11 cellular contexts compared by ENCODE assay signal in the genomic region with DNA sequence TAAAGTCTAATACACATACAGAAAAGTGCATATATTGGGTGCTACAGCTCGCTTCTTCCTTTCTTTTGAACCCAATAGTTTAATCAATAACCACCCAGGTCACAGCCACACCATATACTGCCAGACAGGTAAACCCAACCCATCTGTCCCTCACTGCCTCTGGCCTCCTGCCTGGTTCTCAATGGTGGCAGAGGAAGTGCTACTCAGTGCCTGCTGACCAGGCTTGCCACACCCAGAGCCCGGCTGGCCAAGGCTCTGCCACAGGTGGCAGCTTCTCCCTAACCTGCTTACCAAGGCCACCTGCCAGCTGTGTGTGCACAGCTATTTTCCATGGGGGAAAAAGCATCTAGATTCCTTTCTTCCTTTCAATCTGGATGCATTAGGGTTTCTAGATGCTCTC. TPM values are rescaled to one million over a fixed set of nuclear protein-coding genes. Genes with fewer than 3 reads are reported as not detected.
A peak's percentile ranks its signal among the peaks of the same experiment; 100 is the strongest.
DNase-seq lines count a peak whose midpoint lies in the region; ATAC-seq and TF ChIP-seq lines count a peak whose summit lies in the region.
"Had no signal": no experiment of that assay in that cellular context is flagged by ENCODE, and none has a peak within 500 bp of the region (broad histone marks: within the 10 kb centered on the region; RNA-seq: fewer than 3 reads in every experiment).

No MANE protein-coding gene starts in this region.

- H3K27me3 ChIP-seq in Peyer's patch, result no peaks in the 10 kb centered on the region
- peaks cover 0 to 65% (median 4%) of the 10 kb centered on the region in 4 donors for H3K27me3 ChIP-seq in esophagus squamous epithelium
- no peaks in the 10 kb centered on the region for H3K27me3 ChIP-seq in tibial artery
- peaks cover 49% of the 10 kb centered on the region for H3K27me3 ChIP-seq in H7 (ENCODE audit: control insufficient read depth, insufficient read depth, low read length)

- intact Hi-C loops in esophagus squamous epithelium (cut with DNase I), result loop anchor here (5.0 kb wide), 1 partner anchor 238 kb away; no protein-coding TSS in a partner anchor
- intact Hi-C loops in tibial artery (cut with DNase I; ENCODE audit: low total_unique reads), result loop anchor here (5.0 kb wide), 1 partner anchor 733 kb away; a partner anchor contains a TSS

- H3K9me3 ChIP-seq in Peyer's patch (no peaks in the 10 kb centered on the region), esophagus squamous epithelium (no peaks in the 10 kb centered on the region), tibial artery (no peaks in the 10 kb centered on the region)

- DNase-seq in Peyer's patch, result peak in 2 of 3 donors; percentile 89
- DNase-seq in esophagus squamous epithelium (lab: John Stamatoyannopoulos, UW), result no peak
- DNase-seq in mucosa of gallbladder (ENCODE audit: low spot score), result peak; percentile 90
- peak in 1 of 2 donors; percentile 54 for DNase-seq in tibial artery
- no peak for DNase-seq in NCI-H1417 (lab: John Stamatoyannopoulos, UW)
- DNase-seq in H7, result no peak
- DNase-seq: NCI-H1436; NCI-H774; stimulated activated CD4-positive, alpha-beta T cell treated with anti-CD3 and anti-CD28 coated beads, Interleukin-2, amount 100 ng/mL, for 48 hours had no signal

- 43 to 66% methylated on average over 2 of the region's 2 CpGs for WGBS in esophagus squamous epithelium, 2 donors

- H3K36me3 ChIP-seq in Peyer's patch (peaks cover 0 to 1% (median 0%) of the 10 kb centered on the region in 3 donors), esophagus squamous epithelium (no peaks in the 10 kb centered on the region), tibial artery (peaks cover 0 to under 1% (median under 1%) of the 10 kb centered on the region in 3 donors), H7 (replicated peaks; ENCODE audit: control insufficient read depth, insufficient read depth, low read length) (no peaks in the 10 kb centered on the region)

- H3K27ac ChIP-seq in Peyer's patch (peak overlapping the region; percentile 46 to 99 (median 92)), esophagus squamous epithelium (peak overlapping the region; percentile 15 to 98 (median 94)), tibial artery (peak overlapping the region in 1 of 2 donors; percentile 99)

- TF ChIP-seq CTCF in Peyer's patch (IDR thresholded peaks at IDR 0.05) (peak in 1 of 6 experiments; percentile 17), esophagus squamous epithelium (IDR thresholded peaks at IDR 0.05) (no peak), tibial artery (IDR thresholded peaks at IDR 0.05) (no peak)

- no peak for ATAC-seq in HG02623 (IDR thresholded peaks at IDR 0.05; ENCODE audit: unreplicated experiment)
- ATAC-seq: stimulated activated effector memory CD8-positive, alpha-beta T cell treated with anti-CD3 and anti-CD28 coated beads, Interleukin-12 subunit alpha, Interleukin-12 subunit beta, amount 100 ng/mL, for 72 hours had no signal

- TF ChIP-seq POLR2A in Peyer's patch (IDR thresholded peaks at IDR 0.05), result peak; percentile 21 to 58
- TF ChIP-seq POLR2A in esophagus squamous epithelium (IDR thresholded peaks at IDR 0.05), result no peak

- H3K4me3 ChIP-seq in Peyer's patch (peak overlapping the region; percentile 6 to 84 (median 26)), esophagus squamous epithelium (peak overlapping the region in 3 of 4 donors; percentile 31 to 77 (median 58)), tibial artery (peak overlapping the region; percentile 74 to 88), H7 (ENCODE audit: insufficient read depth, low read depth, low read length) (no peak overlapping the region)

- peaks cover 0 to 25% (median 2%) of the 10 kb centered on the region in 4 donors for H3K4me1 ChIP-seq in Peyer's patch
- peaks cover 10 to 52% (median 12%) of the 10 kb centered on the region in 3 donors for H3K4me1 ChIP-seq in esophagus squamous epithelium
- H3K4me1 ChIP-seq in tibial artery, result peaks cover 0 to 16% (median 9%) of the 10 kb centered on the region in 4 donors

RNA-seq across cellular contexts. Expression of a gene that starts 0.6 kb away (rescaled TPM):
- total RNA-seq in Peyer's patch (100 to 1,000 TPM in 3 of 4 donors, 10 to 100 TPM in 1; 37.1 to 474 (median 298) TPM), esophagus squamous epithelium (100 to 1,000 TPM in 1 of 4 donors, 10 to 100 TPM in 2, 1 to 10 TPM in 1; 4.0 to 102 (median 27.3) TPM), mucosa of gallbladder (61.4 TPM)
- 5.5 and 8.4 TPM in 2 replicates for total RNA-seq in H7 (2014; rRNA removed; shearing (Covaris generic))

Comparison
In these comparisons a context has a peak if more than half of its experiments do, and no peak if none do; other contexts are left out.
1. DNase-seq: peak in Peyer's patch (2 of 3) and mucosa of gallbladder (single experiment); none in esophagus squamous epithelium (single experiment), NCI-H1417 (0 of 3) and H7 (single experiment).
2. POLR2A ChIP-seq: peak in Peyer's patch (2 of 2); none in esophagus squamous epithelium (0 of 4).